In genomic region chr19:52140077-52140710, GRCh38 we compare ENCODE assay signal across 1 cellular context.
TF ChIP-seq lines count a peak whose summit lies in the region.

No MANE protein-coding gene starts in this region.

TF ChIP-seq in HepG2, 621 proteins besides CTCF, POLR2A, EP300 and RAD21 (continued from another document):
- TF ChIP-seq ZFP82 (CRISPR knock-in tag; IDR thresholded peaks at IDR 0.05; ENCODE audit: borderline replicate concordance) (0 out of 2 replicates have a peak, but pooled peaks have one; percentile 4), TP53 (CRISPR knock-in tag; conservative IDR thresholded peaks at IDR 0.05) (no peak)
